In the genomic region with DNA sequence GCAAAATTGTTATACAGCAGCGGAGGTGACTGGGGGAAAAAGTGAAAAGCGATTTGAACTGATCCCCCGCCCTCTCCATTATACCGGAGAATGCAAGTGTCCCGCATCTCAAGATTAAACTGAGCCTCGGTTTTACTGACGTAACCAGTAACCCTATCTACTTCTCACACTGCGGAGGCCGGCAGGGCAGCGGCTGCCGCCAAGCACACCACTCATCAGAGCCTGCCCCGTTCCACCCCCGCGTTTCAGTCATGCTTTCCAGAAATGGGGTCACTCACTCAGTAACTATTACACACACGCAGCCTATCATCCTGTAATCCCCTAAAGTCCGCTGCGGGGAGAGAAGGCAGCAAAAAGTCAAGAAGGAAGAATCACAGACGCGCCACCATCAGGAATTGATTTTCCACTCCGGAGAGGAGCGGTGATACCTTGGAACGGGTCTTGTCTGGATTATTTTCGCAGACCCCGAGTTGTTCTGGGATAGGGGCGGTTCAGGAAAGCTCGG, we compare ENCODE assay signal across 7 cellular contexts. TPM values are rescaled to one million over a fixed set of nuclear protein-coding genes. Genes with fewer than 3 reads are reported as not detected.
A peak's percentile ranks its signal among the peaks of the same experiment; 100 is the strongest.
DNase-seq lines count a peak whose midpoint lies in the region; ATAC-seq, FAIRE-seq and TF ChIP-seq lines count a peak whose summit lies in the region.

No MANE protein-coding gene starts in this region.

- peak; percentile 43 for ATAC-seq in HG02610 (IDR thresholded peaks at IDR 0.05; ENCODE audit: unreplicated experiment)

- no peaks in the 10 kb centered on the region for H3K36me3 Mint-ChIP-seq in activated CD4-positive, alpha-beta memory T cell treated with anti-CD3 and anti-CD28 coated beads for 36 hours

- peaks cover 3% of the 10 kb centered on the region for H3K4me1 ChIP-seq in effector memory CD4-positive, alpha-beta T cell (ENCODE audit: control insufficient read depth, insufficient read depth, low read length, poor library complexity, severe bottlenecking)
- peaks cover 4% of the 10 kb centered on the region for H3K4me1 ChIP-seq in mesodermal cell (ENCODE audit: control insufficient read depth, insufficient read depth, low read length, poor library complexity, severe bottlenecking)

- no peaks in the 10 kb centered on the region for H3K9me3 Mint-ChIP-seq in activated CD4-positive, alpha-beta memory T cell treated with anti-CD3 and anti-CD28 coated beads for 36 hours

- CTCF ChIA-PET in activated CD4-positive, alpha-beta memory T cell treated with anti-CD3 and anti-CD28 coated beads for 36 hours (lab: Charles Lee) = interaction anchor here (1.0 kb wide), 2 partner anchors 13 kb away, joined by 5 to 6 read pairs; no protein-coding TSS in a partner anchor

- peak overlapping the region; percentile 88 for H3K27ac ChIP-seq in effector memory CD4-positive, alpha-beta T cell (ENCODE audit: insufficient read depth, low read length, poor library complexity, severe bottlenecking)
- peak overlapping the region; percentile 81 for H3K27ac ChIP-seq in mesodermal cell (ENCODE audit: low read depth, low read length, severe bottlenecking)

- H3K27me3 Mint-ChIP-seq in activated CD4-positive, alpha-beta memory T cell treated with anti-CD3 and anti-CD28 coated beads for 36 hours = no peaks in the 10 kb centered on the region

- DNase-seq in GM12892 (ENCODE audit: insufficient read length) (peak; percentile 5), NCI-H2196 (lab: John Stamatoyannopoulos, UW; ENCODE audit: unreplicated experiment) (peak; percentile 19)
- peak; percentile 87 for DNase-seq in activated CD4-positive, alpha-beta memory T cell treated with anti-CD3 and anti-CD28 coated beads for 36 hours
- peak; percentile 44 to 60 (median 47) for DNase-seq in effector memory CD4-positive, alpha-beta T cell
- DNase-seq in stimulated activated CD8-positive, alpha-beta memory T cell treated with anti-CD3 and anti-CD28 coated beads, Interleukin-4, amount 100 ng/mL, for 48 hours = peak; percentile 81

- POLR2A ChIA-PET in activated CD4-positive, alpha-beta memory T cell treated with anti-CD3 and anti-CD28 coated beads for 36 hours (lab: Charles Lee) = interaction anchor here (1.2 kb wide), 1 partner anchor 13 kb away, joined by 6 read pairs; no protein-coding TSS in a partner anchor

- H3K4me3 ChIP-seq in effector memory CD4-positive, alpha-beta T cell (ENCODE audit: insufficient read depth, low read depth, low read length, poor library complexity, severe bottlenecking) = peak overlapping the region; percentile 84
- peak overlapping the region; percentile 66 for H3K4me3 ChIP-seq in mesodermal cell (ENCODE audit: extremely low read depth, insufficient read depth, low read length, poor library complexity, severe bottlenecking)

- TF ChIP-seq POLR2A in GM12892 (IDR thresholded peaks at IDR 0.05; ENCODE audit: low read depth, low read length) = peak; percentile 61

- WGBS in mesodermal cell (ENCODE audit: insufficient coverage in 2 of 2), 2 experiments = 0% methylated on average over 5 to 9 of the region's 26 CpGs

- intact Hi-C loops in activated CD4-positive, alpha-beta memory T cell treated with anti-CD3 and anti-CD28 coated beads for 36 hours (cut with micrococcal nuclease) = loop anchor here (1.0 to 5.0 kb wide), 5 partner anchors 12 to 177 kb away; partner anchors contain the start of gene EIF1AX

- H3K36me3 ChIP-seq in effector memory CD4-positive, alpha-beta T cell (ENCODE audit: control insufficient read depth, insufficient read depth, low read length) = no peaks in the 10 kb centered on the region
- H3K36me3 ChIP-seq in mesodermal cell (ENCODE audit: control insufficient read depth, insufficient read depth, low read length) = no peaks in the 10 kb centered on the region

- H3K4me3 Mint-ChIP-seq in activated CD4-positive, alpha-beta memory T cell treated with anti-CD3 and anti-CD28 coated beads for 36 hours = peak overlapping the region; percentile 95

- peaks cover 31% of the 10 kb centered on the region for H3K4me1 Mint-ChIP-seq in activated CD4-positive, alpha-beta memory T cell treated with anti-CD3 and anti-CD28 coated beads for 36 hours (ENCODE audit: low read depth)

- peak overlapping the region; percentile 99 for H3K27ac Mint-ChIP-seq in activated CD4-positive, alpha-beta memory T cell treated with anti-CD3 and anti-CD28 coated beads for 36 hours

- H3K27me3 ChIP-seq in effector memory CD4-positive, alpha-beta T cell (replicated peaks; ENCODE audit: control insufficient read depth, insufficient read depth, low read length, poor library complexity, severe bottlenecking) = no peaks in the 10 kb centered on the region

- FAIRE-seq in GM12892 (lab: Jason Lieb, UNC) = peak; percentile 77

- no peaks in the 10 kb centered on the region for H3K9me3 ChIP-seq in effector memory CD4-positive, alpha-beta T cell (ENCODE audit: control insufficient read depth, low read length)
- H3K9me3 ChIP-seq in mesodermal cell (ENCODE audit: control insufficient read depth, low read length) = no peaks in the 10 kb centered on the region

RNA-seq across cellular contexts. Expression of gene RPS6KA3, which starts 1.4 kb away (rescaled TPM):
- polyA plus RNA-seq in GM12892 (2012; ENCODE audit: missing spikeins) = 18.8 TPM
- 10 to 100 TPM; 51.8 to 52.0 TPM for total RNA-seq in activated CD4-positive, alpha-beta memory T cell treated with anti-CD3 and anti-CD28 coated beads for 36 hours
- polyA plus RNA-seq in mesodermal cell (2013, experiment 1 of 2) = 30.6 TPM
- 34.1 TPM for polyA plus RNA-seq in mesodermal cell (2013, experiment 2 of 2)

Comparison
In these comparisons a context has a peak if more than half of its experiments do, and no peak if none do; other contexts are left out.
1. Peak in every context shown above with its lines: DNase-seq, ATAC-seq, H3K4me3 ChIP-seq and H3K27ac ChIP-seq.
2. DNase-seq: peak in every context shown above with its lines; median percentile 87 in activated CD4-positive, alpha-beta memory T cell treated with anti-CD3 and anti-CD28 coated beads for 36 hours; 81 in stimulated activated CD8-positive, alpha-beta memory T cell treated with anti-CD3 and anti-CD28 coated beads, Interleukin-4, amount 100 ng/mL, for 48 hours; 47 in effector memory CD4-positive, alpha-beta T cell; 19 in NCI-H2196; 5 in GM12892.